Comparison of ENCODE assay signal across 8 cellular contexts in genomic region chr10:45594276-45595157, GRCh38.
DNase-seq lines count a peak whose midpoint lies in the region; ATAC-seq lines count a peak whose summit lies in the region.

No MANE protein-coding gene starts in this region.

- H3K4me3 Mint-ChIP-seq in activated CD4-positive, alpha-beta memory T cell treated with anti-CD3 and anti-CD28 coated beads, Interleukin-2, amount 10 ng/mL, durations not matched to agents 7 days and 5 days: peak overlapping the region; percentile 82

- H3K9me3 Mint-ChIP-seq in activated CD4-positive, alpha-beta memory T cell treated with anti-CD3 and anti-CD28 coated beads, Interleukin-2, amount 10 ng/mL, durations not matched to agents 7 days and 5 days: peaks cover 2% of the 10 kb centered on the region

- peaks cover 34% of the 10 kb centered on the region for H3K4me1 Mint-ChIP-seq in activated CD4-positive, alpha-beta memory T cell treated with anti-CD3 and anti-CD28 coated beads, Interleukin-2, amount 10 ng/mL, durations not matched to agents 7 days and 5 days

- H3K27me3 Mint-ChIP-seq in activated CD4-positive, alpha-beta memory T cell treated with anti-CD3 and anti-CD28 coated beads, Interleukin-2, amount 10 ng/mL, durations not matched to agents 7 days and 5 days: peaks cover 5% of the 10 kb centered on the region

- H3K36me3 Mint-ChIP-seq in activated CD4-positive, alpha-beta memory T cell treated with anti-CD3 and anti-CD28 coated beads, Interleukin-2, amount 10 ng/mL, durations not matched to agents 7 days and 5 days (ENCODE audit: low read depth): peaks cover 6% of the 10 kb centered on the region

- ATAC-seq in GM19372 (IDR thresholded peaks at IDR 0.05; ENCODE audit: low read depth, unreplicated experiment): peak; percentile 95
- peak; percentile 96 for ATAC-seq in HG03521 (IDR thresholded peaks at IDR 0.05; ENCODE audit: unreplicated experiment)

- POLR2A ChIA-PET in activated CD4-positive, alpha-beta memory T cell treated with anti-CD3 and anti-CD28 coated beads, Interleukin-2, amount 10 ng/mL, durations not matched to agents 7 days and 5 days (lab: Charles Lee): interaction anchor here (1.7 to 3.8 kb wide), 2 partner anchors 14 to 175 kb away, joined by 4 to 40 read pairs; no protein-coding TSS in a partner anchor

- H3K27ac Mint-ChIP-seq in activated CD4-positive, alpha-beta memory T cell treated with anti-CD3 and anti-CD28 coated beads, Interleukin-2, amount 10 ng/mL, durations not matched to agents 7 days and 5 days: peak overlapping the region; percentile 67

- CTCF ChIA-PET in activated CD4-positive, alpha-beta memory T cell treated with anti-CD3 and anti-CD28 coated beads, Interleukin-2, amount 10 ng/mL, durations not matched to agents 7 days and 5 days (lab: Charles Lee): interaction anchor here (0.7 kb wide), 1 partner anchor 32 kb away, joined by 3 read pairs; no protein-coding TSS in a partner anchor

- DNase-seq in CD1c-positive myeloid dendritic cell (ENCODE audit: extremely low spot score) (peak; percentile 95), NCI-H748 (lab: John Stamatoyannopoulos, UW; ENCODE audit: unreplicated experiment) (peak; percentile 97), lung microvascular endothelial cell (ENCODE audit: low read depth in 2 of 2) (peak; percentile 92 to 96)
- DNase-seq in activated CD4-positive, alpha-beta memory T cell treated with anti-CD3 and anti-CD28 coated beads, Interleukin-2, amount 10 ng/mL, durations not matched to agents 7 days and 5 days: peak; percentile 91
- peak; percentile 86 for DNase-seq in effector CD4-positive, alpha-beta T cell
- peak; percentile 76 to 85 (median 76) for DNase-seq in stimulated activated CD4-positive, alpha-beta T cell treated with anti-CD3 and anti-CD28 coated beads, TNF-alpha, amount 100 ng/mL, for 4 hours (ENCODE audit: low read depth in 3 of 3)

Comparison
In these comparisons a context has a peak if more than half of its experiments do, and no peak if none do; other contexts are left out.
1. Peak in every context shown above with its lines: DNase-seq and ATAC-seq.